In genomic region chr11:14519692-14520085, GRCh38 we compare ENCODE assay signal across 8 cellular contexts. TPM values are rescaled to one million over a fixed set of nuclear protein-coding genes. Genes with fewer than 3 reads are reported as not detected.
A peak's percentile ranks its signal among the peaks of the same experiment; 100 is the strongest.
DNase-seq lines count a peak whose midpoint lies in the region; ATAC-seq, FAIRE-seq and TF ChIP-seq lines count a peak whose summit lies in the region.

No MANE protein-coding gene starts in this region.

- POLR2A ChIA-PET in BJ (lab: Charles Lee) = no interaction called here

- H3K27me3 ChIP-seq in BJ (ENCODE audit: control insufficient read depth, insufficient read depth, low read length) = no peaks in the 10 kb centered on the region
- no peaks in the 10 kb centered on the region for H3K27me3 ChIP-seq in WERI-Rb-1 (ENCODE audit: insufficient read depth, low read depth, severe bottlenecking)

- peak overlapping the region; percentile 92 for H3K27ac ChIP-seq in WERI-Rb-1

- peak; percentile 39 for ATAC-seq in HG03460 (IDR thresholded peaks at IDR 0.05; ENCODE audit: unreplicated experiment)

- TF ChIP-seq CTCF in BJ (IDR thresholded peaks at IDR 0.05; ENCODE audit: insufficient read depth, low read depth, low read length) = no peak
- TF ChIP-seq CTCF in WERI-Rb-1 (IDR thresholded peaks at IDR 0.05; ENCODE audit: low read depth, low read length) = no peak
- TF ChIP-seq CTCF in fibroblast of villous mesenchyme (IDR thresholded peaks at IDR 0.05; ENCODE audit: insufficient read depth, low read depth, low read length) = no peak

- no peak for DNase-seq in BJ (ENCODE audit: low read depth)
- DNase-seq in GM19239 (ENCODE audit: insufficient read length, low spot score) = no peak
- DNase-seq in WERI-Rb-1 = no peak
- DNase-seq in fibroblast of villous mesenchyme (ENCODE audit: low read depth) = no peak
- DNase-seq in renal cortical epithelial cell (ENCODE audit: low read depth) = peak; percentile 16
- no peak for DNase-seq in mucosa of gallbladder (ENCODE audit: low spot score)
- DNase-seq in NCI-H2081 treated with DMSO at 0.1 percent for 48 hours (lab: John Stamatoyannopoulos, UW) = no peak

- no peaks in the 10 kb centered on the region for H3K9me3 ChIP-seq in WERI-Rb-1 (ENCODE audit: severe bottlenecking)

- H3K36me3 ChIP-seq in BJ (ENCODE audit: control insufficient read depth, insufficient read depth, low read length) (0 out of 2 replicates have a peak, but pooled peaks cover under 1% of the 10 kb centered on the region), WERI-Rb-1 (peaks cover 40% of the 10 kb centered on the region)

- peak overlapping the region; percentile 71 for H3K4me3 ChIP-seq in BJ (ENCODE audit: low read depth, low read length)
- peak overlapping the region; percentile 73 for H3K4me3 ChIP-seq in WERI-Rb-1 (ENCODE audit: low read depth, low read length)
- peak overlapping the region; percentile 91 for H3K4me3 ChIP-seq in fibroblast of villous mesenchyme (ENCODE audit: low read depth, low read length)

- peak; percentile 53 for FAIRE-seq in GM19239 (lab: Jason Lieb, UNC)

- CTCF ChIA-PET in BJ (lab: Yijun Ruan, JAX) = interaction anchor here (1.3 to 1.4 kb wide), 2 partner anchors 9 to 18 kb away, joined by 3 read pairs; no protein-coding TSS in a partner anchor

RNA-seq across cellular contexts. Expression of gene PSMA1, which starts 0.5 kb away (rescaled TPM):
- 108 and 169 TPM in 2 replicates for polyA plus RNA-seq in BJ (2011; rRNA removed)
- polyA minus RNA-seq in BJ (2011; rRNA and poly(A)+ RNA removed) = 33.0 and 47.3 TPM in 2 replicates
- total RNA-seq in fibroblast of villous mesenchyme (145 and 148 TPM in 2 replicates), renal cortical epithelial cell (108 and 132 TPM in 2 replicates), mucosa of gallbladder (106 TPM)

RNA-seq across cellular contexts. Expression of gene COPB1, which starts 20.1 kb away (rescaled TPM):
- 120 and 179 TPM in 2 replicates for polyA plus RNA-seq in BJ (2011; rRNA removed)
- polyA minus RNA-seq in BJ (2011; rRNA and poly(A)+ RNA removed) = 100 and 104 TPM in 2 replicates
- total RNA-seq in fibroblast of villous mesenchyme (272 and 369 TPM in 2 replicates), renal cortical epithelial cell (329 and 407 TPM in 2 replicates), mucosa of gallbladder (92.2 TPM)
